12 cellular contexts compared by ENCODE assay signal in the genomic region with DNA sequence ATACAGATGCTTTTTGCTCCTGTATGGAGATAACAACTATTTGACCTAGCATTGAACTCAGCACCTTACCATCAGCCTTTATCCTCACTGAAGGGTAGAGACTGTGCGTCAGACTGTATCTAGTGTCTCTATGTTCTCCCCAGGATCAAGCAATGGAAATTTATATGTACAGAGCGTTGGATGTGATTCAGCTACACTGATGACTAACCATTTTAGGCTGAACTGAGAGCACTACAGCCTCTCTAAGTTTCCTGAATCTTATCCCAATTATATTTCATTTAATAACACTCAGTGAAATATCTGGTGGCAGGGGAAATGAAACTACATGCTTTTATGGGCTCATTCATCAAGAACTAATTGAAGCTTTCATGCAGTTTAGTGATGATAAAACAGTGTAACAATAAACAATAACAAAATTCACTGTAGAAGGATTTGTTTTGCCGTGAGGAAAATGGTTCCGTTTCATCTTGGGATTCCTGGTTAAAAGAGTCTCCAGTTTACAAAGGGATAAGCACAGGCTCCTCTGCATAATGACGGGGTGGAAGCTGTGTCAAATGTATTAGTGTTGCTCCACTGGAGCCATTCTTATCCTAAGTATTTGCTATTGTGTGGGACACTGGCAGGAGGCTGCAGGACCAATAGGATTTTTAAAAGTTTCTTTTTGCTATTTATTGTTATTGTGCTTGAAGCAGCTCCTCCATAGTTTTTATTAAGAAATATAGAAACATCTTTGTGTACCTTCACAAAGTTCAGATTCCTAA.
DNase-seq lines count a peak whose midpoint lies in the region; ATAC-seq and TF ChIP-seq lines count a peak whose summit lies in the region.
"Had no signal": no experiment of that assay in that cellular context is flagged by ENCODE, and none has a peak within 500 bp of the region (broad histone marks: within the 10 kb centered on the region; RNA-seq: fewer than 3 reads in every experiment).

No MANE protein-coding gene starts in this region.

- peak overlapping the region; percentile 13 for H3K4me3 ChIP-seq in HEK293 (ENCODE audit: low read depth, low read length)
- no peak overlapping the region for H3K4me3 ChIP-seq in PC-3 (ENCODE audit: low read length)
- H3K4me3 ChIP-seq in fibroblast of mammary gland (ENCODE audit: control insufficient read depth, low read depth, low read length) = no peak overlapping the region

- H3K36me3 ChIP-seq in HEK293 (ENCODE audit: control insufficient read depth in 2 of 2, insufficient read depth in 1 of 2, low read length in 2 of 2) (no peaks in the 10 kb centered on the region), PC-3 (ENCODE audit: low read depth, low read length) (no peaks in the 10 kb centered on the region)

- H3K9ac ChIP-seq in PC-3 (ENCODE audit: low read length) = no peak overlapping the region

- H3K27ac ChIP-seq in HEK293 (ENCODE audit: extremely low read depth, low read depth, low read length) (no peak overlapping the region), PC-3 (ENCODE audit: low read length) (no peak overlapping the region)

- no peak overlapping the region for H3K4me2 ChIP-seq in PC-3 (ENCODE audit: low read length)

- no peaks in the 10 kb centered on the region for H3F3A ChIP-seq in PC-3 (ENCODE audit: low read length, unreplicated experiment)

- H3K9me2 ChIP-seq in PC-3 (replicated peaks; ENCODE audit: low read length) = no peaks in the 10 kb centered on the region

- no peak overlapping the region for H2AFZ ChIP-seq in PC-3 (ENCODE audit: low read length)

- TF ChIP-seq CTCF in HEK293 (tag by site-specific recombination; IDR thresholded peaks at IDR 0.05) = no peak
- no peak for TF ChIP-seq CTCF in PC-3 (conservative IDR thresholded peaks at IDR 0.05; ENCODE audit: low read depth, low read length)
- TF ChIP-seq CTCF in fibroblast of mammary gland (conservative IDR thresholded peaks at IDR 0.05; ENCODE audit: control insufficient read depth, insufficient read depth, low read depth, low read length) = no peak

- peak; percentile 7 for DNase-seq in PC-3
- DNase-seq in fibroblast of mammary gland (ENCODE audit: low read depth) = peak; percentile 63
- peak; percentile 17 for DNase-seq in pons (ENCODE audit: low spot score)
- DNase-seq in stimulated activated CD4-positive, alpha-beta T cell treated with anti-CD3 and anti-CD28 coated beads, Interleukin-2, amount 100 ng/mL, for 48 hours = no peak
- no peak for DNase-seq in KBM-7
- DNase-seq: dermis blood vessel endothelial cell, hippocampal formation, NCI-H1930 had no signal

- no peak for ATAC-seq in PC-3
- ATAC-seq in HG03108 (IDR thresholded peaks at IDR 0.05; ENCODE audit: unreplicated experiment) = no peak
- no peak for ATAC-seq in GM21390 (IDR thresholded peaks at IDR 0.05; ENCODE audit: unreplicated experiment)
- ATAC-seq: Panc1 had no signal

- POLR2A ChIA-PET in HEK293 (lab: Yijun Ruan, JAX) = no interaction called here
- POLR2A ChIA-PET in PC-3 (lab: Charles Lee; ENCODE audit: unreplicated experiment) = no interaction called here

- H3K9me3 ChIP-seq in HEK293 (ENCODE audit: control insufficient read depth, insufficient read depth, low read depth, low read length) = no peaks in the 10 kb centered on the region
- no peaks in the 10 kb centered on the region for H3K9me3 ChIP-seq in PC-3 (ENCODE audit: low read length)

- CTCF ChIA-PET in HEK293 (lab: Yijun Ruan, JAX) (no interaction called here), PC-3 (lab: Charles Lee) (no interaction called here)

- H3K79me2 ChIP-seq in PC-3 (ENCODE audit: low read length) = no peaks in the 10 kb centered on the region

- H3K4me1 ChIP-seq in HEK293 (ENCODE audit: control insufficient read depth, insufficient read depth, low read length) = peaks cover 4% of the 10 kb centered on the region; the same call in 1 of the 2 replicates
- H3K4me1 ChIP-seq in PC-3 (ENCODE audit: insufficient read depth, low read length) = no peaks in the 10 kb centered on the region

- 0 out of 2 replicates have a peak, but pooled peaks cover 4% of the 10 kb centered on the region for H3K27me3 ChIP-seq in PC-3 (ENCODE audit: low read length)

- BruUV-seq in PC-3 (replicated peaks; lab: Mats Ljungman, UMichigan) = no TSS peak

- intact Hi-C loops in PC-3 (cut with micrococcal nuclease) = no loop called here

- H4K20me1 ChIP-seq in PC-3 (ENCODE audit: low read length) = no peaks in the 10 kb centered on the region

- in situ Hi-C loops in KBM-7 (cut with MboI; ENCODE audit: low pct_unique_long_range_greater_than_20kb, low sequenced_read_pairs) = no loop called here

TF ChIP-seq in HEK293, 187 proteins besides CTCF, POLR2A, EP300 and RAD21:
- TF ChIP-seq ZNF658 (tag by site-specific recombination; IDR thresholded peaks at IDR 0.05) = no peak
- peak; percentile 51; the same call in 1 of the 2 replicates for TF ChIP-seq TRIM28 (IDR thresholded peaks at IDR 0.05; ENCODE audit: borderline replicate concordance, low read length)
- TF ChIP-seq, protein P1, sequence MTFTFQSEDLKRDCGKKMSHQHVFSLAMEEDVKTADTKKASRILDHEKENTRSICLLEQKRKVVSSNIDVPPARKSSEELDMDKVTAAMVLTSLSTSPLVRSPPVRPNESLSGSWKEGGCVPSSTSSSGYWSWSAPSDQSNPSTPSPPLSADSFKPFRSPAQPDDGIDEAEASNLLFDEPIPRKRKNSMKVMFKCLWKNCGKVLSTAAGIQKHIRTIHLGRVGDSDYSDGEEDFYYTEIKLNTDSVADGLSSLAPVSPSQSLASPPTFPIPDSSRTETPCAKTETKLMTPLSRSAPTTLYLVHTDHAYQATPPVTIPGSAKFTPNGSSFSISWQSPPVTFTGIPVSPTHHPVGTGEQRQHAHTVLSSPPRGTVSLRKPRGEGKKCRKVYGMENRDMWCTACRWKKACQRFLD (tag by site-specific recombination; IDR thresholded peaks at IDR 0.05) = no peak

Comparison
In these comparisons a context has a peak if more than half of its experiments do, and no peak if none do; other contexts are left out.
1. DNase-seq: peak in PC-3 (single experiment), fibroblast of mammary gland (single experiment) and pons (single experiment); none in stimulated activated CD4-positive, alpha-beta T cell treated with anti-CD3 and anti-CD28 coated beads, Interleukin-2, amount 100 ng/mL, for 48 hours (0 of 2) and KBM-7 (single experiment).